Comparison of ENCODE assay signal across 27 cellular contexts in the genomic region with DNA sequence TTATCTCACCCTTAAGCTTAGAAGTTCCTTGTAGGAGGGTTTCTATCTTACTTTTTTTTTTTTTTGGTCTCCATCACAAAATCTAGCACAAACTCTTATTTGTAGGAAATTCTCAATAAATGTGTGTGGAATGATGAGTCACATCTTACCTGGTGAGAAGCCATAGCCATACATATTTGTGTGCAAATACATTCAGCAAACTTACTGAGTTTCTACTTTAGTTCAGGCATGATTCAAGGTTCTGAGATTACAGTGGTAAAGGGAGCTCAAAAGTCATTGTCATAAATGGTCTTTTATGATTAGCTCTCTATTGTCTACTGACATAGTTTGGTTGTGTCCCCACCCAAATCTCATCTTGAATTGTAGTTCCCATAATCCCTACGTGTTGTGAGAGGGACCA.
"Had no signal": no experiment of that assay in that cellular context is flagged by ENCODE, and none has a peak within 500 bp of the region (broad histone marks: within the 10 kb centered on the region; RNA-seq: fewer than 3 reads in every experiment).

No MANE protein-coding gene starts in this region.

- H3K27me3 ChIP-seq: colonic mucosa, esophagus muscularis mucosa, neural progenitor cell, right atrium auricular region, thyroid gland, vagina had no signal

- H3K4me3 ChIP-seq: colonic mucosa, esophagus muscularis mucosa, lower lobe of right lung, mucosa of descending colon, neural progenitor cell, prostate gland, right atrium auricular region, smooth muscle cell, thyroid gland, vagina had no signal

- DNase-seq: colonic mucosa; effector CD8-positive, alpha-beta T cell; endodermal cell; hypothalamus; left ventricle myocardium superior; lower lobe of right lung; mucosa of descending colon; naive B cell; stimulated activated CD4-positive, alpha-beta T cell treated with anti-CD3 and anti-CD28 coated beads, Interleukin-12 subunit alpha, Interleukin-12 subunit beta, amount 100 ng/mL, for 4 hours; stimulated activated CD4-positive, alpha-beta T cell treated with anti-CD3 and anti-CD28 coated beads, Interleukin-1b, Interleukin-23, amount 100 ng/mL, for 48 hours; stimulated activated CD4-positive, alpha-beta T cell treated with anti-CD3 and anti-CD28 coated beads, Interleukin-4, amount 100 ng/mL, for 1 hour; stimulated activated CD8-positive, alpha-beta memory T cell treated with anti-CD3 and anti-CD28 coated beads, Interleukin-4, amount 100 ng/mL, for 48 hours; stimulated activated naive CD4-positive, alpha-beta T cell; stimulated activated naive CD8-positive, alpha-beta T cell treated with anti-CD3 and anti-CD28 coated beads, Interleukin-15, amount 100 ng/mL, for 72 hours; thyroid gland; trophoblast cell had no signal

- H3K27ac ChIP-seq: colonic mucosa, esophagus muscularis mucosa, lower lobe of right lung, neural progenitor cell, parathyroid adenoma, prostate gland, right atrium auricular region, thyroid gland, vagina had no signal

- H3K36me3 ChIP-seq: colonic mucosa, esophagus muscularis mucosa, lower lobe of right lung, neural progenitor cell, prostate gland, right atrium auricular region, thyroid gland, vagina had no signal

- H3K9me3 Mint-ChIP-seq: dendritic cell treated with granulocyte-macrophage colony-stimulating factor and Interleukin-4, amounts not matched to agents 40 ng/mL and 50 ng/mL, for 4 days; endodermal cell; memory B cell; natural killer cell treated with Interleukin-12 subunit alpha and Interleukin-12 subunit beta and Interleukin-15 and Interleukin-18, amount 100 ng/mL, for 72 hours; neural progenitor cell; stimulated activated naive CD8-positive, alpha-beta T cell treated with anti-CD3 and anti-CD28 coated beads, Interleukin-15, amount 100 ng/mL, for 72 hours had no signal

- H3K4me1 Mint-ChIP-seq: memory B cell had no signal

- H3K27ac Mint-ChIP-seq: dendritic cell treated with granulocyte-macrophage colony-stimulating factor and Interleukin-4, amounts not matched to agents 40 ng/mL and 50 ng/mL, for 4 days; endodermal cell; memory B cell; natural killer cell treated with Interleukin-12 subunit alpha and Interleukin-12 subunit beta and Interleukin-15 and Interleukin-18, amount 100 ng/mL, for 72 hours; stimulated activated naive CD8-positive, alpha-beta T cell treated with anti-CD3 and anti-CD28 coated beads, Interleukin-15, amount 100 ng/mL, for 72 hours had no signal

- H3K27me3 Mint-ChIP-seq: dendritic cell treated with granulocyte-macrophage colony-stimulating factor and Interleukin-4, amounts not matched to agents 40 ng/mL and 50 ng/mL, for 4 days; naive B cell had no signal

- H3K4me3 Mint-ChIP-seq: dendritic cell treated with granulocyte-macrophage colony-stimulating factor and Interleukin-4, amounts not matched to agents 40 ng/mL and 50 ng/mL, for 4 days; endodermal cell; memory B cell; naive B cell; natural killer cell treated with Interleukin-12 subunit alpha and Interleukin-12 subunit beta and Interleukin-15 and Interleukin-18, amount 100 ng/mL, for 72 hours; neural progenitor cell; stimulated activated naive CD8-positive, alpha-beta T cell treated with anti-CD3 and anti-CD28 coated beads, Interleukin-15, amount 100 ng/mL, for 72 hours had no signal

- ATAC-seq: left ventricle myocardium superior; lower lobe of right lung; mucosa of descending colon; natural killer cell treated with Interleukin-12 subunit alpha and Interleukin-12 subunit beta and Interleukin-15 and Interleukin-18, amount 100 ng/mL, for 72 hours; sciatic nerve; stimulated activated naive CD8-positive, alpha-beta T cell treated with anti-CD3 and anti-CD28 coated beads, Interleukin-15, amount 100 ng/mL, for 72 hours had no signal

- H3K9me3 ChIP-seq: colonic mucosa, esophagus muscularis mucosa, lower lobe of right lung, mucosa of descending colon, prostate gland, right atrium auricular region, thyroid gland, vagina had no signal

- H3K36me3 Mint-ChIP-seq: memory B cell; naive B cell; natural killer cell treated with Interleukin-12 subunit alpha and Interleukin-12 subunit beta and Interleukin-15 and Interleukin-18, amount 100 ng/mL, for 72 hours had no signal

- H3K4me1 ChIP-seq: colonic mucosa, prostate gland, vagina had no signal
